ENCODE assay signal across 22 cellular contexts in the genomic region with DNA sequence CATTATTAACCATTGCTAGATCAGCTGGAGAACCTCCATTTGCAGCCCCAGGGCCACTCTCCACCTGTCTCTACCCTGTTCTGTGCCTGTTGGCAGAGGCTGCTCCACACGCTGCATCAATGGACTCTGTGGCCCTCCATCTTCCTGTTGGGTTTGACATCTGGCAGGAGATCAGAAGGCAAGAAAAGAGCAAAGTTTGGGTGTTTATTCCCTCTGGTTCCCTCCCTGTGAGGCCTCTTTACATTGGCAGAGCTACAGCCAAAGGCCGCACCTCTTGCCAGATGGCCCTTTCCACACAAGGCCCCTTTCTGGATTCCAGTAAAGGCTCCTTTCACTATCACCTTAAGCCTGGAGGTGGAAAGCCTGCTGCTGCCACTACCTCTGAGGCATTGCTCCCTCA.
DNase-seq lines count a peak whose midpoint lies in the region; ATAC-seq and TF ChIP-seq lines count a peak whose summit lies in the region.
"Had no signal": no experiment of that assay in that cellular context is flagged by ENCODE, and none has a peak within 500 bp of the region (broad histone marks: within the 10 kb centered on the region; RNA-seq: fewer than 3 reads in every experiment).

No MANE protein-coding gene starts in this region.

- no peak for DNase-seq in mammary epithelial cell
- DNase-seq in breast epithelium (ENCODE audit: low spot score in 2 of 2): no peak
- DNase-seq in NCI-H446 treated with DMSO at 0.1 percent for 48 hours (lab: John Stamatoyannopoulos, UW): peak; percentile 77
- peak; percentile 51 for DNase-seq in fibroblast of the aortic adventitia (ENCODE audit: low read depth)
- DNase-seq in GDM1 (lab: John Stamatoyannopoulos, UW): no peak
- no peak for DNase-seq in activated effector memory CD4-positive, alpha-beta T cell treated with anti-CD3 and anti-CD28 coated beads, Interleukin-2, amount 50 U/mL, for 16 hours
- no peak for DNase-seq in activated CD4-positive, alpha-beta T cell treated with anti-CD3 and anti-CD28 coated beads, Interleukin-2, amount 50 U/mL, for 4 hours
- DNase-seq: activated CD4-positive, alpha-beta T cell treated with anti-CD3 and anti-CD28 coated beads, Interleukin-2, amount 10 ng/mL, durations not matched to agents 7 days and 5 days; activated naive CD8-positive, alpha-beta T cell treated with anti-CD3 and anti-CD28 coated beads, Interleukin-2, amount 10 ng/mL, durations not matched to agents 7 days and 5 days; endodermal cell; MV-4-11; natural killer cell; NCI-H187; NK-92 treated with Interleukin-12 subunit alpha and Interleukin-12 subunit beta, amount 100 ng/mL, for 24 hours had no signal

- no peak overlapping the region for H3K9ac ChIP-seq in mammary epithelial cell (ENCODE audit: insufficient read depth, low read length)
- H3K9ac ChIP-seq: BLaER1 treated with 17β-estradiol and CSF1 and Interleukin-3, amounts not matched to agents 10 nM and 100 nM had no signal

- peak overlapping the region; percentile 16 for H2AFZ ChIP-seq in mammary epithelial cell (ENCODE audit: low read depth, low read length)

- intact Hi-C loops in mammary epithelial cell (cut with micrococcal nuclease) (no loop called here), breast epithelium (cut with DNase I; ENCODE audit: low total_unique reads) (no loop called here)

- no TSS peak for BruUV-seq in mammary epithelial cell (replicated peaks; lab: Mats Ljungman, UMichigan)

- H3K4me2 ChIP-seq in mammary epithelial cell (ENCODE audit: insufficient read depth, low read depth, low read length): no peak overlapping the region

- TF ChIP-seq CTCF in mammary epithelial cell (conservative IDR thresholded peaks at IDR 0.05 in 1 of 2, IDR thresholded peaks at IDR 0.05 in 1 of 2; ENCODE audit: extremely low read depth in 1 of 2, insufficient read depth in 1 of 2, low read depth in 1 of 2, low read length in 2 of 2) (no peak), breast epithelium (IDR thresholded peaks at IDR 0.05) (no peak), fibroblast of the aortic adventitia (IDR thresholded peaks at IDR 0.05; ENCODE audit: insufficient read depth, low read length) (no peak)

- in situ Hi-C loops in mammary epithelial cell (cut with MboI; ENCODE audit: low sequenced_read_pairs in 2 of 2): no loop called here

- CTCF ChIA-PET in mammary epithelial cell (lab: Charles Lee; ENCODE audit: low non-redundant PET): no interaction called here

- dilution Hi-C loops in mammary epithelial cell (cut with HindIII; ENCODE audit: low sequenced_read_pairs): no loop called here

- H3K9me3 ChIP-seq in mammary epithelial cell (replicated peaks; ENCODE audit: insufficient read depth, low read length): no peaks in the 10 kb centered on the region
- H3K9me3 ChIP-seq in breast epithelium: no peaks in the 10 kb centered on the region
- H3K9me3 ChIP-seq: BLaER1 treated with 17β-estradiol and CSF1 and Interleukin-3, amounts not matched to agents 10 nM and 100 nM; pancreas; right atrium auricular region; SJSA1; tibial nerve had no signal

- no peaks in the 10 kb centered on the region for H3K79me2 ChIP-seq in mammary epithelial cell (ENCODE audit: insufficient read depth, low read length)

- H3K4me1 ChIP-seq in mammary epithelial cell (ENCODE audit: insufficient read depth, low read length) (peaks cover 7% of the 10 kb centered on the region), breast epithelium (peaks cover 0 to 3% of the 10 kb centered on the region in 2 donors)
- H3K4me1 ChIP-seq: right atrium auricular region had no signal

- WGBS in mammary epithelial cell (ENCODE audit: low coverage, missing lambda C conversion rate): 93% methylated on average over 2 of the region's 2 CpGs

- H3K27ac ChIP-seq in mammary epithelial cell (ENCODE audit: insufficient read depth, low read depth, low read length) (no peak overlapping the region), breast epithelium (no peak overlapping the region)
- H3K27ac ChIP-seq: BLaER1 treated with 17β-estradiol and CSF1 and Interleukin-3, amounts not matched to agents 10 nM and 100 nM; pancreas; right atrium auricular region; SJSA1; tibial nerve had no signal

- no peaks in the 10 kb centered on the region for H4K20me1 ChIP-seq in mammary epithelial cell (ENCODE audit: insufficient read depth, low read length)
- H4K20me1 ChIP-seq: BLaER1 treated with 17β-estradiol and CSF1 and Interleukin-3, amounts not matched to agents 10 nM and 100 nM had no signal

- H3K4me3 ChIP-seq in mammary epithelial cell (replicated peaks in 1 of 3; ENCODE audit: insufficient read depth in 1 of 3, low read depth in 2 of 3, low read length in 3 of 3) (no peak overlapping the region), breast epithelium (no peak overlapping the region), fibroblast of the aortic adventitia (ENCODE audit: low read depth, low read length) (no peak overlapping the region)
- H3K4me3 ChIP-seq: BLaER1 treated with 17β-estradiol and CSF1 and Interleukin-3, amounts not matched to agents 10 nM and 100 nM; pancreas; right atrium auricular region; SJSA1; tibial nerve had no signal

- TF ChIP-seq POLR2A in breast epithelium (IDR thresholded peaks at IDR 0.05): no peak

- no peak for ATAC-seq in GM21717 (IDR thresholded peaks at IDR 0.05; ENCODE audit: unreplicated experiment)
- ATAC-seq: activated T-helper 17 cell treated with anti-CD3 and anti-CD28 coated beads, Interleukin-2, amount 50 U/mL, for 72 hours; HCT116; natural killer cell had no signal

- no peaks in the 10 kb centered on the region for H3K27me3 ChIP-seq in mammary epithelial cell (ENCODE audit: insufficient read depth, low read length)
- no peaks in the 10 kb centered on the region for H3K27me3 ChIP-seq in breast epithelium
- H3K27me3 ChIP-seq: BLaER1 treated with 17β-estradiol and CSF1 and Interleukin-3, amounts not matched to agents 10 nM and 100 nM; pancreas; right atrium auricular region; SJSA1; tibial nerve had no signal

- no peaks in the 10 kb centered on the region for H3K36me3 ChIP-seq in mammary epithelial cell (ENCODE audit: insufficient read depth, low read length)
- H3K36me3 ChIP-seq in breast epithelium: no peaks in the 10 kb centered on the region
- H3K36me3 ChIP-seq: BLaER1 treated with 17β-estradiol and CSF1 and Interleukin-3, amounts not matched to agents 10 nM and 100 nM; pancreas; right atrium auricular region; SJSA1; tibial nerve had no signal

Comparison
In these comparisons a context has a peak if more than half of its experiments do, and no peak if none do; other contexts are left out.
1. DNase-seq: peak in NCI-H446 treated with DMSO at 0.1 percent for 48 hours (single experiment) and fibroblast of the aortic adventitia (single experiment); none in mammary epithelial cell (single experiment), breast epithelium (0 of 2), GDM1 (single experiment), activated effector memory CD4-positive, alpha-beta T cell treated with anti-CD3 and anti-CD28 coated beads, Interleukin-2, amount 50 U/mL, for 16 hours (single experiment) and activated CD4-positive, alpha-beta T cell treated with anti-CD3 and anti-CD28 coated beads, Interleukin-2, amount 50 U/mL, for 4 hours (0 of 2).